ENCODE assay signal across 8 cellular contexts in genomic region chr2:29238497-29238896, GRCh38.
DNase-seq lines count a peak whose midpoint lies in the region; ATAC-seq and TF ChIP-seq lines count a peak whose summit lies in the region.

No MANE protein-coding gene starts in this region.

- H3K9me3 Mint-ChIP-seq in type B pancreatic cell: peaks cover 4% of the 10 kb centered on the region

- H3K27ac Mint-ChIP-seq in type B pancreatic cell: no peak overlapping the region

- peak; percentile 22 for DNase-seq in stimulated activated CD4-positive, alpha-beta T cell treated with anti-CD3 and anti-CD28 coated beads, Interleukin-15, amount 100 ng/mL, for 24 hours
- no peak for DNase-seq in stimulated activated CD4-positive, alpha-beta T cell treated with anti-CD3 and anti-CD28 coated beads, Interleukin-4, amount 100 ng/mL, for 24 hours
- DNase-seq in NCI-H460 (ENCODE audit: extremely low read depth, low read depth): peak; percentile 51
- DNase-seq in erythroblast (lab: John Stamatoyannopoulos, UW): peak; percentile 10 to 19
- no peak for DNase-seq in type B pancreatic cell (ENCODE audit: extremely low spot score, unreplicated experiment)
- no peak for DNase-seq in central memory CD4-positive, alpha-beta T cell
- DNase-seq in amniotic stem cell (lab: John Stamatoyannopoulos, UW): no peak

- peaks cover 11% of the 10 kb centered on the region for H3K36me3 Mint-ChIP-seq in type B pancreatic cell

- ATAC-seq in GM19452 (IDR thresholded peaks at IDR 0.05; ENCODE audit: unreplicated experiment): no peak

- TF ChIP-seq CTCF in type B pancreatic cell (conservative IDR thresholded peaks at IDR 0.05): peak; percentile 63

- no peak for TF ChIP-seq POLR2A in erythroblast (IDR thresholded peaks at IDR 0.05; ENCODE audit: low read length)

- H3K27me3 Mint-ChIP-seq in type B pancreatic cell: peaks cover 20% of the 10 kb centered on the region

- H3K4me3 Mint-ChIP-seq in type B pancreatic cell: no peak overlapping the region

- peaks cover 6% of the 10 kb centered on the region for H3K4me1 Mint-ChIP-seq in type B pancreatic cell (ENCODE audit: unreplicated experiment)

Comparison
In these comparisons a context has a peak if more than half of its experiments do, and no peak if none do; other contexts are left out.
1. DNase-seq: peak in stimulated activated CD4-positive, alpha-beta T cell treated with anti-CD3 and anti-CD28 coated beads, Interleukin-15, amount 100 ng/mL, for 24 hours (single experiment), NCI-H460 (single experiment) and erythroblast (2 of 2); none in stimulated activated CD4-positive, alpha-beta T cell treated with anti-CD3 and anti-CD28 coated beads, Interleukin-4, amount 100 ng/mL, for 24 hours (single experiment), type B pancreatic cell (single experiment), central memory CD4-positive, alpha-beta T cell (single experiment) and amniotic stem cell (single experiment).